In genomic region chr9:132877447-132877817, GRCh38 we compare ENCODE assay signal across 8 cellular contexts. TPM values are rescaled to one million over a fixed set of nuclear protein-coding genes. Genes with fewer than 3 reads are reported as not detected.
DNase-seq lines count a peak whose midpoint lies in the region; ATAC-seq and TF ChIP-seq lines count a peak whose summit lies in the region.

No MANE protein-coding gene starts in this region.

- peak overlapping the region; percentile 83 for H3K4me2 ChIP-seq in trophoblast cell (ENCODE audit: low read length)

- peak overlapping the region; percentile 100 for H2AFZ ChIP-seq in trophoblast cell (ENCODE audit: insufficient read depth, low read length, poor library complexity)

- peak overlapping the region; percentile 66 for H3K4me3 Mint-ChIP-seq in Calu3 (ENCODE audit: low read depth, unreplicated experiment)

- H3K9me3 Mint-ChIP-seq in Calu3 (ENCODE audit: low read depth, unreplicated experiment), result no peaks in the 10 kb centered on the region

- H3K27me3 Mint-ChIP-seq in Calu3 (ENCODE audit: unreplicated experiment), result no peaks in the 10 kb centered on the region

- in situ Hi-C loops in Panc1 (cut with HindIII; ENCODE audit: low pct_unique_long_range_greater_than_20kb, low sequenced_read_pairs) (no loop called here), ACHN (cut with HindIII; ENCODE audit: low pct_ligation_motif_present, low pct_unique_long_range_greater_than_20kb, low sequenced_read_pairs) (no loop called here)

- H2AK5ac ChIP-seq in trophoblast cell (ENCODE audit: low read length), result no peak overlapping the region

- H3K79me2 ChIP-seq in trophoblast cell (ENCODE audit: control insufficient read depth, insufficient read depth, low read length, poor library complexity), result peaks cover 3% of the 10 kb centered on the region

- H4K8ac ChIP-seq in trophoblast cell (ENCODE audit: low read depth, low read length), result peak overlapping the region; percentile 96

- peaks cover 6% of the 10 kb centered on the region for H3K79me1 ChIP-seq in trophoblast cell (ENCODE audit: low read length)

- no peak overlapping the region for H3K27ac ChIP-seq in Panc1 (ENCODE audit: low read length)
- peak overlapping the region in 3 of 4 donors; percentile 90 to 97 (median 96) for H3K27ac ChIP-seq in esophagus squamous epithelium
- no peak overlapping the region for H3K27ac ChIP-seq in trophoblast cell (ENCODE audit: low read depth, low read length)

- H3K36me3 ChIP-seq in Panc1 (ENCODE audit: control insufficient read depth, insufficient read depth, low read length) (no peaks in the 10 kb centered on the region; the same call in 1 of the 2 replicates), esophagus squamous epithelium (no peaks in the 10 kb centered on the region), trophoblast cell (ENCODE audit: control insufficient read depth in 1 of 2, insufficient read depth in 2 of 2, low read length in 2 of 2) (no peaks in the 10 kb centered on the region)

- CTCF ChIA-PET in Calu3 (lab: Charles Lee) (no interaction called here), Panc1 (lab: Charles Lee) (no interaction called here)

- WGBS in esophagus squamous epithelium, 2 donors, result 20 to 27% methylated on average over 1 to 2 of the region's 14 CpGs
- WGBS in trophoblast cell (ENCODE audit: extremely low coverage, insufficient coverage, insufficient read length), result no CpG with 5 or more reads among the region's 14 CpGs

- no TSS peak for BruUV-seq in Calu3 (replicated peaks; lab: Mats Ljungman, UMichigan)
- no TSS peak for BruUV-seq in Panc1 (replicated peaks; lab: Mats Ljungman, UMichigan)

- H3K23ac ChIP-seq in trophoblast cell (ENCODE audit: low read length), result no peak overlapping the region

- H3K4me1 Mint-ChIP-seq in Calu3 (ENCODE audit: low read depth, unreplicated experiment), result no peaks in the 10 kb centered on the region

- no peak overlapping the region for H2BK5ac ChIP-seq in trophoblast cell (ENCODE audit: low read depth, low read length, poor library complexity)

- no peak for TF ChIP-seq CTCF in Calu3 (IDR thresholded peaks at IDR 0.05; ENCODE audit: unreplicated experiment)
- no peak for TF ChIP-seq CTCF in Panc1 (IDR thresholded peaks at IDR 0.05)
- no peak for TF ChIP-seq CTCF in esophagus squamous epithelium (IDR thresholded peaks at IDR 0.05)

- no peak overlapping the region for H2BK120ac ChIP-seq in trophoblast cell (ENCODE audit: insufficient read depth, low read length, poor library complexity)

- no peak overlapping the region for H2BK12ac ChIP-seq in trophoblast cell (ENCODE audit: low read length)

- no peaks in the 10 kb centered on the region for H3K9me3 ChIP-seq in Panc1 (ENCODE audit: control insufficient read depth, insufficient read depth, low read depth, low read length)
- no peaks in the 10 kb centered on the region for H3K9me3 ChIP-seq in esophagus squamous epithelium
- H3K9me3 ChIP-seq in trophoblast cell (ENCODE audit: insufficient read depth, low read depth, low read length), result no peaks in the 10 kb centered on the region

- POLR2A ChIA-PET in Panc1 (lab: Charles Lee), result no interaction called here

- H3K9ac ChIP-seq in trophoblast cell (ENCODE audit: low read length), result no peak overlapping the region

- H3K4ac ChIP-seq in trophoblast cell (ENCODE audit: low read depth, low read length), result no peak overlapping the region

- H3K27ac Mint-ChIP-seq in Calu3 (ENCODE audit: unreplicated experiment), result no peak overlapping the region

- H3K4me1 ChIP-seq in Panc1 (ENCODE audit: control insufficient read depth, insufficient read depth, low read length), result peaks cover 6% of the 10 kb centered on the region
- H3K4me1 ChIP-seq in esophagus squamous epithelium, result peaks cover 6 to 33% (median 13%) of the 10 kb centered on the region in 3 donors
- peaks cover 4 to 6% of the 10 kb centered on the region in 2 experiments for H3K4me1 ChIP-seq in trophoblast cell (ENCODE audit: control insufficient read depth in 1 of 2, insufficient read depth in 2 of 2, low read length in 2 of 2)

- DNase-seq in Calu3 (no peak), Panc1 (ENCODE audit: low read depth, low spot score) (no peak), esophagus squamous epithelium (lab: John Stamatoyannopoulos, UW) (no peak), trophoblast cell (no peak), ACHN (no peak), head of caudate nucleus (no peak)

- no peak for TF ChIP-seq POLR2A in esophagus squamous epithelium (IDR thresholded peaks at IDR 0.05)

- H3K4me3 ChIP-seq in Panc1 (ENCODE audit: low read depth in 2 of 2, low read length in 2 of 2) (peak overlapping the region; percentile 92 to 95), esophagus squamous epithelium (peak overlapping the region; percentile 78 to 91 (median 82)), trophoblast cell (ENCODE audit: low read depth, low read length) (no peak overlapping the region)

- peaks cover 24% of the 10 kb centered on the region for H3K36me3 Mint-ChIP-seq in Calu3 (ENCODE audit: insufficient read depth, unreplicated experiment)

- no peak overlapping the region for H4K91ac ChIP-seq in trophoblast cell (ENCODE audit: low read depth, low read length)

- intact Hi-C loops in Calu3 (cut with micrococcal nuclease; ENCODE audit: unreplicated experiment), result no loop called here
- intact Hi-C loops in Panc1 (cut with micrococcal nuclease; ENCODE audit: unreplicated experiment), result no loop called here
- intact Hi-C loops in esophagus squamous epithelium (cut with DNase I), result no loop called here
- intact Hi-C loops in head of caudate nucleus (cut with DNase I), result loop anchor here (10.0 kb wide), 1 partner anchor 513 kb away; no protein-coding TSS in a partner anchor

- H3K14ac ChIP-seq in trophoblast cell (ENCODE audit: low read length), result no peak overlapping the region

- no peak overlapping the region for H3K18ac ChIP-seq in trophoblast cell (ENCODE audit: low read length)

- no peak for ATAC-seq in Panc1
- ATAC-seq in GM18909 (IDR thresholded peaks at IDR 0.05; ENCODE audit: poor library complexity, unreplicated experiment), result no peak
- ATAC-seq in HG03354 (IDR thresholded peaks at IDR 0.05; ENCODE audit: poor library complexity, severe bottlenecking, unreplicated experiment), result no peak

- no peak overlapping the region for H4K12ac ChIP-seq in trophoblast cell (ENCODE audit: low read depth, low read length)

- H3K27me3 ChIP-seq in Panc1 (ENCODE audit: control insufficient read depth, insufficient read depth, low read length) (no peaks in the 10 kb centered on the region), esophagus squamous epithelium (no peaks in the 10 kb centered on the region), trophoblast cell (ENCODE audit: insufficient read depth, low read length) (no peaks in the 10 kb centered on the region)

RNA-seq across cellular contexts. Expression of gene AK8, which starts 0.7 kb away (rescaled TPM):
- total RNA-seq in Calu3 (2022) (1.4 TPM in 2 replicates), Panc1 (2021; ENCODE audit: unreplicated experiment) (0.39 TPM), esophagus squamous epithelium (1 to 10 TPM in 1 of 4 donors, under 1 TPM in 2, not detected in 1; 0.38 to 1.1 (median 0.48) TPM)
- 0.73 TPM for polyA plus RNA-seq in Panc1 (2012; ENCODE audit: insufficient read length)
- 0.19 and 0.34 TPM in 2 replicates for polyA plus RNA-seq in trophoblast cell (2013)

RNA-seq across cellular contexts. Expression of gene SPACA9, which starts 1.3 kb away (rescaled TPM):
- total RNA-seq in Calu3 (2022), result 2.2 and 2.5 TPM in 2 replicates
- 3.0 TPM for total RNA-seq in Panc1 (2021; ENCODE audit: unreplicated experiment)
- polyA plus RNA-seq in Panc1 (2012; ENCODE audit: insufficient read length), result 4.8 TPM
- 1 to 10 TPM; 2.0 to 6.2 (median 3.9) TPM for total RNA-seq in esophagus squamous epithelium
- polyA plus RNA-seq in trophoblast cell (2013), result 2.5 and 2.7 TPM in 2 replicates

Comparison
In these comparisons a context has a peak if more than half of its experiments do, and no peak if none do; other contexts are left out.
1. H3K27ac ChIP-seq: peak in esophagus squamous epithelium (3 of 4); none in Panc1 (single experiment) and trophoblast cell (single experiment).